In genomic region chr9:122998448-122998847, GRCh38 we compare ENCODE assay signal across 26 cellular contexts.
"Had no signal": no experiment of that assay in that cellular context is flagged by ENCODE, and none has a peak within 500 bp of the region (broad histone marks: within the 10 kb centered on the region; RNA-seq: fewer than 3 reads in every experiment).

No MANE protein-coding gene starts in this region.

- ATAC-seq: activated CD8-positive, alpha-beta T cell treated with anti-CD3 and anti-CD28 coated beads for 36 hours; activated T-cell treated with anti-CD3 and anti-CD28 coated beads, Interleukin-2, amount 50 U/mL, for 4 hours; activated T-helper 17 cell treated with anti-CD3 and anti-CD28 coated beads, Interleukin-2, amount 50 U/mL, for 72 hours; effector memory CD8-positive, alpha-beta T cell; foreskin keratinocyte; gastrocnemius medialis; heart left ventricle; WTC11 had no signal

- H3K27me3 ChIP-seq: brain microvascular endothelial cell, esophagus muscularis mucosa, foreskin keratinocyte, gastrocnemius medialis, heart left ventricle had no signal

- H3K27ac ChIP-seq: brain microvascular endothelial cell, foreskin keratinocyte, gastrocnemius medialis, heart left ventricle had no signal

- H3K4me3 ChIP-seq: esophagus muscularis mucosa, gastrocnemius medialis, heart left ventricle had no signal

- H3K4me1 ChIP-seq: foreskin keratinocyte had no signal

- H3K9me3 ChIP-seq: esophagus muscularis mucosa, gastrocnemius medialis, heart left ventricle had no signal

- DNase-seq: activated CD4-positive, alpha-beta T cell treated with anti-CD3 and anti-CD28 coated beads for 1 hour; activated CD4-positive, alpha-beta T cell treated with anti-CD3 and anti-CD28 coated beads for 48 hours; activated CD4-positive, alpha-beta T cell treated with anti-CD3 and anti-CD28 coated beads, Interleukin-2, amount 50 U/mL, for 1 hour; activated CD4-positive, alpha-beta T cell treated with anti-CD3 and anti-CD28 coated beads, Interleukin-2, amount 50 U/mL, for 48 hours; activated CD8-positive, alpha-beta memory T cell treated with anti-CD3 and anti-CD28 coated beads for 24 hours; activated CD8-positive, alpha-beta T cell treated with anti-CD3 and anti-CD28 coated beads for 36 hours; activated effector memory CD4-positive, alpha-beta T cell treated with Interleukin-2 at 50 U/mL for 16 hours; activated gamma-delta T cell treated with Interleukin-2 at 50 U/mL for 16 hours; activated naive CD4-positive, alpha-beta T cell treated with anti-CD3 and anti-CD28 coated beads, Interleukin-2, amount 50 U/mL, for 16 hours; activated naive CD4-positive, alpha-beta T cell treated with Interleukin-2 at 50 U/mL for 16 hours; activated T-cell treated with anti-CD3 and anti-CD28 coated beads, Interleukin-2, amount 50 U/mL, for 4 hours; amniotic stem cell; brain microvascular endothelial cell; cortex of kidney; dermis blood vessel endothelial cell; effector CD4-positive, alpha-beta T cell; effector memory CD8-positive, alpha-beta T cell; erythroblast; foreskin keratinocyte; gastrocnemius medialis; glutamatergic neuron; heart left ventricle; T-helper 2 cell had no signal
